ENCODE assay signal across 27 cellular contexts in the genomic region with DNA sequence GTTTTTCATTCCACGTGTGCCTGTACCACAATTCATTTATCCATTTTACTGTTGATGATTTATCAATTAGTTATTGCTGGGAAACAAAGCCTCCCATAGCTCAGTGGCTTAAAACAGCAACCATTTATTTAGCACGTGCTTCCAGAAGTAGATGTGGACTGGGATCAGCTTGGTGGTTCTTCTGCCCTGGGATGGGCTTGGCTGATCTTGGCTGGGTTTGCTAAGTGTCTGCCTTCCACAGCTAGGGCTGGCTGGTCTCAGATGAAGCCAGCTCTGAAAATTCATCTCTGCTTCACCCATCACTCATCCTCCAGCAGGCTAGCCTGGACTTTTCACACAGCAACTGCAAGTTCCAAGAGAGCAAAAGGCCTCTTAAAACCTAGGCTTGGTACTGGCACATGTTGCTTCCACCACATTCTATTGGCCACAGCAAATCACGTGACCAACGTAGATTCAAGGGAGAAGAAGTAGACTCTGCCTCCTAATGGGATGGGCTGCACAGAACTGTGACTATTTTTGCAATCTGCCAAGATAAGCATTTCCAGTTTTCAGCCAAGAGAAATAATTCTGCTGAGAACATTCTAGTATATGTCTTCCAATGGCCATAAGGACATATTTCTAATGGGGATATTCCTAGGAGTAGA.
"Had no signal": no experiment of that assay in that cellular context is flagged by ENCODE, and none has a peak within 500 bp of the region (broad histone marks: within the 10 kb centered on the region; RNA-seq: fewer than 3 reads in every experiment).

No MANE protein-coding gene starts in this region.

- H3K36me3 ChIP-seq: cardiac muscle cell, left ventricle myocardium inferior, sigmoid colon, stomach, suprapubic skin, transverse colon, uterus had no signal

- H3K27ac ChIP-seq: cardiac muscle cell, hepatocyte, left ventricle myocardium inferior, sigmoid colon, stomach, suprapubic skin, transverse colon, uterus had no signal

- H3K27me3 ChIP-seq: cardiac muscle cell, hepatocyte, sigmoid colon, stomach, suprapubic skin, transverse colon, uterus had no signal

- H3K9me3 ChIP-seq: sigmoid colon, suprapubic skin, transverse colon, uterus had no signal

- H3K4me3 ChIP-seq: cardiac muscle cell, hepatocyte, left ventricle myocardium inferior, sigmoid colon, smooth muscle cell, stomach, suprapubic skin, transverse colon, uterus had no signal

- DNase-seq: activated B cell treated with CpG ODN at 0.5 μM for 24 hours; activated CD4-positive, alpha-beta T cell treated with anti-CD3 and anti-CD28 coated beads for 36 hours; activated CD4-positive, alpha-beta T cell treated with anti-CD3 and anti-CD28 coated beads, Interleukin-2, amount 50 U/mL, for 4 hours; activated CD8-positive, alpha-beta memory T cell treated with anti-CD3 and anti-CD28 coated beads for 24 hours; activated CD8-positive, alpha-beta memory T cell treated with anti-CD3 and anti-CD28 coated beads, Interleukin-2, amount 50 U/mL, for 4 hours; activated naive CD4-positive, alpha-beta T cell; activated naive CD8-positive, alpha-beta T cell treated with anti-CD3 and anti-CD28 coated beads for 36 hours; activated T-cell treated with anti-CD3 and anti-CD28 coated beads, Interleukin-2, amount 50 U/mL, for 4 hours; amniotic stem cell; effector CD4-positive, alpha-beta T cell; foreskin melanocyte; kidney glomerular epithelial cell; left ventricle myocardium inferior; midbrain; nucleus accumbens; sigmoid colon; stimulated activated CD4-positive, alpha-beta T cell treated with anti-CD3 and anti-CD28 coated beads, Interleukin-15, amount 100 ng/mL, for 24 hours; stomach; T-helper 9 cell; transverse colon; uterus had no signal

- H3K4me1 ChIP-seq: suprapubic skin, transverse colon had no signal

- ATAC-seq: activated CD4-positive, alpha-beta T cell treated with anti-CD3 and anti-CD28 coated beads for 36 hours; activated T-cell treated with anti-CD3 and anti-CD28 coated beads, Interleukin-2, amount 50 U/mL, for 4 hours; natural killer cell treated with Interleukin-12 subunit alpha and Interleukin-12 subunit beta and Interleukin-15 and Interleukin-18, amount 100 ng/mL, for 72 hours; stimulated activated memory B cell treated with anti-CD40 and anti-IgM and Interleukin-4, amounts not matched to agents 10 μg/mL and 1 μg/mL and 100 μg/mL, for 72 hours had no signal
